8 cellular contexts compared by ENCODE assay signal in the genomic region with DNA sequence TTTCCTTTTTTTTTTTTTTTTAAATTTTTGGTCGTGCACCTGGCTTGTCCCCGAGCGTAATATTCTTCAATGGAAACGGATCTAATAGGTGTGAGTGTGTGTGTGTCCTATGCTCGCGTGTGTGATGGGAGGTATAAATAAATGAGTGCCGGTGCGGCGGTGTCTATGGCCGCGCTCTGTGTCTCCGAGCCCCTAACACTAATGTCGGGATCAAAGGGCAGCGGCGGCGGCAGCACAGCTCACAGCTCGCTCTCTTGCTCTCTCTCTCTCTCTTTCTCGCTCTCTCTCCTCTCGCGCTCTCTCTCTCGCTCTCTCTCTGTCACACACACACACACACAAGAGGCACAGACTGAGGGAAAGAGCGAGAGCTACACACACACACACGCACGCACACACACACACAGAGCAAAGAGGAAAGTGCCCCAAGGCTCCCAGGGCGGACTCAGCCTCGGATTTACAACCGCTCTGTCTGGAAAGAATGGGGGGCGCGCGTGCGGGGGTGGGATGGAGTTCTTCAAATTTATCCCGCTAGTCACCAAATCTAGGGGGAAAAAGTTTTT. TPM values are rescaled to one million over a fixed set of nuclear protein-coding genes. Genes with fewer than 3 reads are reported as not detected.
DNase-seq lines count a peak whose midpoint lies in the region; ATAC-seq, FAIRE-seq and TF ChIP-seq lines count a peak whose summit lies in the region.

Gene ZNF827, minus strand, starts transcription at position 206 of the 560 bp plus-strand sequence. CDS start 416 bp downstream, outside the sequence.

- intact Hi-C loops in spleen (cut with DNase I; ENCODE audit: low total_unique reads), result no loop called here

- TF ChIP-seq POLR2A in H54 (IDR thresholded peaks at IDR 0.05; ENCODE audit: low read depth, low read length) (peak; percentile 12; the same call in 1 of the 2 replicates), spleen (IDR thresholded peaks at IDR 0.05) (peak in 1 of 3 donors; percentile 9)

- peak within 1 kb of the TSS; percentile 51 to 94 (median 89) for H3K27ac ChIP-seq in spleen

- no peaks in the 10 kb centered on the region for H3K9me3 Mint-ChIP-seq in WTC11

- no peaks in the 10 kb centered on the region for H3K36me3 Mint-ChIP-seq in WTC11

- peak within 1 kb of the TSS; percentile 99 for H3K27ac Mint-ChIP-seq in WTC11

- 1 to 3% (median 2%) methylated on average over 32 of the region's 32 CpGs for WGBS in spleen, 5 donors

- peaks cover 0 to 21% (median 0%) of the 10 kb centered on the region in 7 donors for H3K27me3 ChIP-seq in spleen (replicated peaks in 1 of 7)

- POLR2A ChIA-PET in WTC11 (lab: Charles Lee), result interaction anchor here (0.6 to 1.0 kb wide), 2 partner anchors 9 to 33 kb away, joined by 3 to 5 read pairs; no protein-coding TSS in a partner anchor

- no peaks in the 10 kb centered on the region for H3K9me3 ChIP-seq in spleen

- H3K4me3 ChIP-seq in cardiac fibroblast (replicated peaks in 1 of 2; ENCODE audit: low read depth in 2 of 2, low read length in 2 of 2) (peak within 1 kb of the TSS; percentile 64 to 83), spleen (peak within 1 kb of the TSS; percentile 68 to 85 (median 78))

- peaks cover 4 to 46% (median 17%) of the 10 kb centered on the region in 6 donors for H3K4me1 ChIP-seq in spleen

- TF ChIP-seq CTCF in WTC11 (IDR thresholded peaks at IDR 0.05), result no peak
- no peak for TF ChIP-seq CTCF in cardiac fibroblast (IDR thresholded peaks at IDR 0.05; ENCODE audit: low read depth, low read length)
- peak in 2 of 11 experiments; percentile 12 to 35 for TF ChIP-seq CTCF in spleen (IDR thresholded peaks at IDR 0.05 in 8 of 11, conservative IDR thresholded peaks at IDR 0.05 in 3 of 11)

- H3K4me1 Mint-ChIP-seq in WTC11, result peaks cover 34% of the 10 kb centered on the region

- CTCF ChIA-PET in WTC11 (lab: Charles Lee), result interaction anchor here (0.8 to 1.2 kb wide), 2 partner anchors 51 to 320 kb away, joined by 3 read pairs; no protein-coding TSS in a partner anchor

- no peaks in the 10 kb centered on the region; the same call in 1 of the 2 replicates for H3K27me3 Mint-ChIP-seq in WTC11 (ENCODE audit: low read depth)

- no peaks in the 10 kb centered on the region for H3K36me3 ChIP-seq in spleen

- peak within 1 kb of the TSS; percentile 100 for H3K4me3 Mint-ChIP-seq in WTC11

- no peak for FAIRE-seq in H54 (lab: Jason Lieb, UNC)

- DNase-seq in ELR (ENCODE audit: low read depth), result peak; percentile 67
- no peak for DNase-seq in H54 (ENCODE audit: insufficient read length, low spot score)
- DNase-seq in NCI-H1105 (lab: John Stamatoyannopoulos, UW), result peak; percentile 20
- DNase-seq in WTC11 (ENCODE audit: low spot score), result peak; percentile 59
- peak; percentile 82 to 85 for DNase-seq in cardiac fibroblast (ENCODE audit: low read depth in 2 of 2)
- peak; percentile 38 for DNase-seq in inferior parietal cortex (ENCODE audit: extremely low spot score)
- DNase-seq in spleen, result peak; percentile 90
- DNase-seq in T1000 (lab: John Stamatoyannopoulos, UW), result no peak

- ATAC-seq in WTC11, result peak; percentile 27

TF ChIP-seq in WTC11, 78 proteins besides CTCF, POLR2A, EP300 and RAD21 (continues in another document):
- TF ChIP-seq ZBTB21 (CRISPR knock-in tag; IDR thresholded peaks at IDR 0.05; ENCODE audit: borderline replicate concordance) (0 out of 2 replicates have a peak, but pooled peaks have one; percentile 48), SP1 (CRISPR knock-in tag; conservative IDR thresholded peaks at IDR 0.05) (0 out of 2 replicates have a peak, but pooled peaks have one; percentile 36), ZNF281 (CRISPR knock-in tag; IDR thresholded peaks at IDR 0.05) (0 out of 2 replicates have a peak, but pooled peaks have one; percentile 18), ERG (CRISPR knock-in tag; IDR thresholded peaks at IDR 0.05) (peak; percentile 23; the same call in 1 of the 2 replicates), ARID4B (CRISPR knock-in tag; IDR thresholded peaks at IDR 0.05; ENCODE audit: borderline replicate concordance) (peak; percentile 50; the same call in 1 of the 2 replicates), ZNF423 (CRISPR knock-in tag; IDR thresholded peaks at IDR 0.05) (no peak)
- TF ChIP-seq, protein P1, sequence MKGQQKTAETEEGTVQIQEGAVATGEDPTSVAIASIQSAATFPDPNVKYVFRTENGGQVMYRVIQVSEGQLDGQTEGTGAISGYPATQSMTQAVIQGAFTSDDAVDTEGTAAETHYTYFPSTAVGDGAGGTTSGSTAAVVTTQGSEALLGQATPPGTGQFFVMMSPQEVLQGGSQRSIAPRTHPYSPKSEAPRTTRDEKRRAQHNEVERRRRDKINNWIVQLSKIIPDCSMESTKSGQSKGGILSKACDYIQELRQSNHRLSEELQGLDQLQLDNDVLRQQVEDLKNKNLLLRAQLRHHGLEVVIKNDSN (CRISPR knock-in tag; IDR thresholded peaks at IDR 0.05), result no peak
- TF ChIP-seq, protein P2, sequence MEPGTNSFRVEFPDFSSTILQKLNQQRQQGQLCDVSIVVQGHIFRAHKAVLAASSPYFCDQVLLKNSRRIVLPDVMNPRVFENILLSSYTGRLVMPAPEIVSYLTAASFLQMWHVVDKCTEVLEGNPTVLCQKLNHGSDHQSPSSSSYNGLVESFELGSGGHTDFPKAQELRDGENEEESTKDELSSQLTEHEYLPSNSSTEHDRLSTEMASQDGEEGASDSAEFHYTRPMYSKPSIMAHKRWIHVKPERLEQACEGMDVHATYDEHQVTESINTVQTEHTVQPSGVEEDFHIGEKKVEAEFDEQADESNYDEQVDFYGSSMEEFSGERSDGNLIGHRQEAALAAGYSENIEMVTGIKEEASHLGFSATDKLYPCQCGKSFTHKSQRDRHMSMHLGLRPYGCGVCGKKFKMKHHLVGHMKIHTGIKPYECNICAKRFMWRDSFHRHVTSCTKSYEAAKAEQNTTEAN (CRISPR knock-in tag; IDR thresholded peaks at IDR 0.05), result peak; percentile 100

RNA-seq across cellular contexts. Expression of gene ZNF827, which starts in this region (rescaled TPM):
- total RNA-seq in WTC11 (2021), result 25.0 to 26.8 TPM (median 25.6 TPM) in 3 replicates
- total RNA-seq in spleen, result 10 to 100 TPM; 15.9 to 31.6 (median 19.9) TPM
- 1 to 10 TPM; 3.3 to 5.3 (median 4.6) TPM for polyA plus RNA-seq in spleen

Comparison
In these comparisons a context has a peak if more than half of its experiments do, and no peak if none do; other contexts are left out.
1. DNase-seq: peak in ELR (single experiment), NCI-H1105 (single experiment), WTC11 (single experiment), cardiac fibroblast (2 of 2), inferior parietal cortex (single experiment) and spleen (single experiment); none in H54 (single experiment) and T1000 (single experiment).